Comparison of ENCODE assay signal across 23 cellular contexts in genomic region chr4:700587-701264, GRCh38. TPM values are rescaled to one million over a fixed set of nuclear protein-coding genes. Genes with fewer than 3 reads are reported as not detected.
DNase-seq lines count a peak whose midpoint lies in the region; ATAC-seq and TF ChIP-seq lines count a peak whose summit lies in the region.
"Had no signal": no experiment of that assay in that cellular context is flagged by ENCODE, and none has a peak within 500 bp of the region (broad histone marks: within the 10 kb centered on the region; RNA-seq: fewer than 3 reads in every experiment).

No MANE protein-coding gene starts in this region.

- peaks cover 26% of the 10 kb centered on the region for H3K4me1 Mint-ChIP-seq in stimulated activated effector memory CD8-positive, alpha-beta T cell treated with anti-CD3 and anti-CD28 coated beads, Interleukin-12 subunit alpha, Interleukin-12 subunit beta, amount 100 ng/mL, for 72 hours
- H3K4me1 Mint-ChIP-seq in endothelial cell (ENCODE audit: unreplicated experiment) = peaks cover 8% of the 10 kb centered on the region

- no peak overlapping the region for H3K4me3 Mint-ChIP-seq in stimulated activated effector memory CD8-positive, alpha-beta T cell treated with anti-CD3 and anti-CD28 coated beads, Interleukin-12 subunit alpha, Interleukin-12 subunit beta, amount 100 ng/mL, for 72 hours
- no peak overlapping the region for H3K4me3 Mint-ChIP-seq in endothelial cell (ENCODE audit: unreplicated experiment)

- no peak for TF ChIP-seq CTCF in left ventricle myocardium inferior (IDR thresholded peaks at IDR 0.05; ENCODE audit: borderline replicate concordance)
- peak; percentile 6 for TF ChIP-seq CTCF in epithelial cell of esophagus (IDR thresholded peaks at IDR 0.05; ENCODE audit: insufficient read depth, low read depth, low read length, missing control alignments)
- TF ChIP-seq CTCF in thyroid gland (IDR thresholded peaks at IDR 0.05) = no peak
- no peak for TF ChIP-seq CTCF in endothelial cell (IDR thresholded peaks at IDR 0.05; ENCODE audit: unreplicated experiment)

- H3K27me3 ChIP-seq in left ventricle myocardium inferior (ENCODE audit: low read depth) (peaks cover under 1% of the 10 kb centered on the region), Karpas-422 (ENCODE audit: low read length) (no peaks in the 10 kb centered on the region), thyroid gland (no peaks in the 10 kb centered on the region)
- H3K27me3 ChIP-seq: body of pancreas, tibial nerve had no signal

- no peak overlapping the region for H3K4me3 ChIP-seq in left ventricle myocardium inferior
- no peak overlapping the region for H3K4me3 ChIP-seq in Karpas-422 (ENCODE audit: low read length)
- H3K4me3 ChIP-seq in epithelial cell of esophagus (ENCODE audit: low read length) = no peak overlapping the region
- no peak overlapping the region for H3K4me3 ChIP-seq in thyroid gland (replicated peaks in 1 of 3)
- H3K4me3 ChIP-seq: body of pancreas, coronary artery, esophagus muscularis mucosa, lower lobe of right lung, tibial nerve had no signal

- H3K9me3 ChIP-seq in left ventricle myocardium inferior (replicated peaks) (no peaks in the 10 kb centered on the region), Karpas-422 (ENCODE audit: low read length) (no peaks in the 10 kb centered on the region), thyroid gland (no peaks in the 10 kb centered on the region)
- H3K9me3 ChIP-seq: body of pancreas, esophagus muscularis mucosa, lower lobe of right lung, tibial nerve had no signal

- H3K4me1 ChIP-seq in left ventricle myocardium inferior = peaks cover 4% of the 10 kb centered on the region
- peaks cover 22% of the 10 kb centered on the region for H3K4me1 ChIP-seq in Karpas-422 (ENCODE audit: low read length)
- H3K4me1 ChIP-seq in thyroid gland = peaks cover 4 to 5% of the 10 kb centered on the region in 2 donors

- H3K27ac ChIP-seq in left ventricle myocardium inferior (replicated peaks) (no peak overlapping the region), Karpas-422 (ENCODE audit: low read length) (no peak overlapping the region), thyroid gland (no peak overlapping the region)
- H3K27ac ChIP-seq: body of pancreas, coronary artery, esophagus muscularis mucosa had no signal

- no peak overlapping the region for H3K4me2 ChIP-seq in Karpas-422 (ENCODE audit: low read depth, low read length, poor library complexity, severe bottlenecking)

- DNase-seq in left ventricle myocardium superior (peak; percentile 19), left ventricle myocardium inferior (no peak), Karpas-422 (peak; percentile 63), epithelial cell of esophagus (ENCODE audit: low read depth) (no peak), thyroid gland (no peak), HT-29 (ENCODE audit: low spot score) (no peak), endothelial cell (ENCODE audit: low spot score) (no peak)
- no peak for DNase-seq in stimulated activated effector memory CD8-positive, alpha-beta T cell treated with anti-CD3 and anti-CD28 coated beads, Interleukin-12 subunit alpha, Interleukin-12 subunit beta, amount 100 ng/mL, for 72 hours (ENCODE audit: low spot score in 2 of 2)
- DNase-seq: activated CD4-positive, alpha-beta T cell treated with anti-CD3 and anti-CD28 coated beads for 1 hour; activated naive CD4-positive, alpha-beta T cell treated with anti-CD3 and anti-CD28 coated beads, Interleukin-2, amount 50 U/mL, for 16 hours; AML-193; body of pancreas; DMS153; KG1; lower lobe of right lung; NCI-H1105 treated with DMSO at 0.1 percent for 48 hours; NCI-H2171; NCI-H748 treated with DMSO at 0.1 percent for 48 hours; RPMI8226; stimulated activated CD4-positive, alpha-beta T cell treated with anti-CD3 and anti-CD28 coated beads, Interleukin-12 subunit alpha, Interleukin-12 subunit beta, amount 100 ng/mL, for 4 hours had no signal

- peak overlapping the region; percentile 32 for H3K27ac Mint-ChIP-seq in stimulated activated effector memory CD8-positive, alpha-beta T cell treated with anti-CD3 and anti-CD28 coated beads, Interleukin-12 subunit alpha, Interleukin-12 subunit beta, amount 100 ng/mL, for 72 hours
- H3K27ac Mint-ChIP-seq in endothelial cell (ENCODE audit: unreplicated experiment) = no peak overlapping the region

- TF ChIP-seq POLR2A in thyroid gland (IDR thresholded peaks at IDR 0.05) = no peak

- H3K9ac ChIP-seq in Karpas-422 (ENCODE audit: low read length) = no peak overlapping the region

- H3K27me3 Mint-ChIP-seq in endothelial cell (ENCODE audit: unreplicated experiment) = peaks cover 4% of the 10 kb centered on the region

- WGBS in thyroid gland, 2 donors = 80 to 84% methylated on average over 16 of the region's 16 CpGs

- intact Hi-C loops in left ventricle myocardium superior (cut with micrococcal nuclease) = no loop called here
- intact Hi-C loops in left ventricle myocardium inferior (cut with micrococcal nuclease) = no loop called here
- intact Hi-C loops in thyroid gland (cut with DNase I) = no loop called here

- no peak for ATAC-seq in left ventricle myocardium superior
- no peak for ATAC-seq in stimulated activated effector memory CD8-positive, alpha-beta T cell treated with anti-CD3 and anti-CD28 coated beads, Interleukin-12 subunit alpha, Interleukin-12 subunit beta, amount 100 ng/mL, for 72 hours
- ATAC-seq: body of pancreas, lower lobe of right lung had no signal

- H3K36me3 ChIP-seq in left ventricle myocardium inferior = no peaks in the 10 kb centered on the region
- no peaks in the 10 kb centered on the region for H3K36me3 ChIP-seq in Karpas-422 (ENCODE audit: insufficient read depth, low read length)
- H3K36me3 ChIP-seq in thyroid gland = no peaks in the 10 kb centered on the region
- H3K36me3 ChIP-seq: esophagus muscularis mucosa, lower lobe of right lung, tibial nerve had no signal

- no peak overlapping the region for H2AFZ ChIP-seq in Karpas-422 (ENCODE audit: low read length)

- no peaks in the 10 kb centered on the region for H3K79me2 ChIP-seq in Karpas-422 (ENCODE audit: low read length)

- no peaks in the 10 kb centered on the region for H3K9me3 Mint-ChIP-seq in stimulated activated effector memory CD8-positive, alpha-beta T cell treated with anti-CD3 and anti-CD28 coated beads, Interleukin-12 subunit alpha, Interleukin-12 subunit beta, amount 100 ng/mL, for 72 hours
- H3K9me3 Mint-ChIP-seq in endothelial cell (ENCODE audit: unreplicated experiment) = no peaks in the 10 kb centered on the region

- H3K36me3 Mint-ChIP-seq in stimulated activated effector memory CD8-positive, alpha-beta T cell treated with anti-CD3 and anti-CD28 coated beads, Interleukin-12 subunit alpha, Interleukin-12 subunit beta, amount 100 ng/mL, for 72 hours = peaks cover 7% of the 10 kb centered on the region
- no peaks in the 10 kb centered on the region for H3K36me3 Mint-ChIP-seq in endothelial cell (ENCODE audit: low read depth, unreplicated experiment)

- no peaks in the 10 kb centered on the region for H3K9me2 ChIP-seq in Karpas-422 (replicated peaks; ENCODE audit: insufficient read depth, low read length)

- H4K20me1 ChIP-seq in Karpas-422 (ENCODE audit: insufficient read depth, low read depth, low read length) = no peaks in the 10 kb centered on the region

RNA-seq across cellular contexts. Expression of gene PCGF3, which starts 4.9 kb away (rescaled TPM):
- 20.9 TPM for total RNA-seq in left ventricle myocardium superior
- total RNA-seq in left ventricle myocardium inferior = 21.5 TPM
- 18.0 and 18.7 TPM in 2 replicates for total RNA-seq in Karpas-422 (2014; rRNA removed; shearing (Covaris generic); ENCODE audit: low replicate concordance)
- total RNA-seq in thyroid gland = 10 to 100 TPM; 41.4 to 60.0 (median 50.2) TPM
- total RNA-seq in HT-29 (2014; rRNA removed; shearing (Covaris generic)) = 48.6 and 64.9 TPM in 2 replicates
- total RNA-seq in endothelial cell (ENCODE audit: unreplicated experiment) = 84.5 TPM

RNA-seq across cellular contexts. Expression of gene SLC49A3, which starts 11.8 kb away (rescaled TPM):
- 12.6 TPM for total RNA-seq in left ventricle myocardium superior
- 12.0 TPM for total RNA-seq in left ventricle myocardium inferior
- not detected in 2 replicates for total RNA-seq in Karpas-422 (2014; rRNA removed; shearing (Covaris generic); ENCODE audit: low replicate concordance)
- total RNA-seq in thyroid gland = 10 to 100 TPM; 14.9 to 27.1 (median 18.3) TPM
- total RNA-seq in HT-29 (2014; rRNA removed; shearing (Covaris generic)) = 0.56 TPM in 1 of 2 replicates, not detected in the other
- total RNA-seq in endothelial cell (ENCODE audit: unreplicated experiment) = 19.9 TPM

RNA-seq across cellular contexts. Expression of gene MYL5, which starts 26.4 kb away (rescaled TPM):
- total RNA-seq in left ventricle myocardium superior (2.7 TPM), left ventricle myocardium inferior (4.5 TPM), thyroid gland (10 to 100 TPM; 13.0 to 17.5 (median 14.2) TPM), endothelial cell (ENCODE audit: unreplicated experiment) (23.2 TPM)
- 50.5 and 72.2 TPM in 2 replicates for total RNA-seq in Karpas-422 (2014; rRNA removed; shearing (Covaris generic); ENCODE audit: low replicate concordance)
- total RNA-seq in HT-29 (2014; rRNA removed; shearing (Covaris generic)) = 10.9 and 12.6 TPM in 2 replicates

RNA-seq across cellular contexts. Expression of gene ATP5ME, which starts 26.6 kb away (rescaled TPM):
- total RNA-seq in left ventricle myocardium superior (1,128 TPM), left ventricle myocardium inferior (914 TPM), thyroid gland (100 to 1,000 TPM in 2 of 4 donors, 10 to 100 TPM in 2; 82.2 to 144 (median 106) TPM), endothelial cell (ENCODE audit: unreplicated experiment) (289 TPM)
- 334 and 357 TPM in 2 replicates for total RNA-seq in Karpas-422 (2014; rRNA removed; shearing (Covaris generic); ENCODE audit: low replicate concordance)
- total RNA-seq in HT-29 (2014; rRNA removed; shearing (Covaris generic)) = 378 and 389 TPM in 2 replicates

Comparison
In these comparisons a context has a peak if more than half of its experiments do, and no peak if none do; other contexts are left out.
1. DNase-seq: peak in left ventricle myocardium superior (single experiment) and Karpas-422 (single experiment); none in left ventricle myocardium inferior (single experiment), epithelial cell of esophagus (single experiment), stimulated activated effector memory CD8-positive, alpha-beta T cell treated with anti-CD3 and anti-CD28 coated beads, Interleukin-12 subunit alpha, Interleukin-12 subunit beta, amount 100 ng/mL, for 72 hours (0 of 2), thyroid gland (0 of 2), HT-29 (single experiment) and endothelial cell (single experiment).